ENCODE assay signal across 11 cellular contexts in genomic region chr2:207662203-207662602, GRCh38. TPM values are rescaled to one million over a fixed set of nuclear protein-coding genes. Genes with fewer than 3 reads are reported as not detected.
DNase-seq lines count a peak whose midpoint lies in the region; ATAC-seq and TF ChIP-seq lines count a peak whose summit lies in the region.
"Had no signal": no experiment of that assay in that cellular context is flagged by ENCODE, and none has a peak within 500 bp of the region (broad histone marks: within the 10 kb centered on the region; RNA-seq: fewer than 3 reads in every experiment).

No MANE protein-coding gene starts in this region.

- no peak overlapping the region for H3K27ac ChIP-seq in stomach
- H3K27ac ChIP-seq: cardiac muscle cell had no signal

- intact Hi-C loops in stomach (cut with DNase I; ENCODE audit: low total_unique reads), result no loop called here

- WGBS in stomach, 5 donors, result 70 to 91% (median 77%) methylated on average over 2 of the region's 2 CpGs

- H3K27me3 ChIP-seq in stomach, result no peaks in the 10 kb centered on the region
- H3K27me3 ChIP-seq: cardiac muscle cell had no signal

- peaks cover 21% of the 10 kb centered on the region for H3K4me1 Mint-ChIP-seq in mesothelial cell of epicardium

- H3K9me3 ChIP-seq in stomach, result no peaks in the 10 kb centered on the region

- H3K36me3 Mint-ChIP-seq in mesothelial cell of epicardium, result no peaks in the 10 kb centered on the region

- no peak overlapping the region for H3K4me3 Mint-ChIP-seq in mesothelial cell of epicardium

- H3K4me1 ChIP-seq in stomach, result peaks cover 0 to 9% (median 0%) of the 10 kb centered on the region in 4 donors

- TF ChIP-seq EP300 in stomach (IDR thresholded peaks at IDR 0.05), result no peak

- in situ Hi-C loops in GM18951 (cut with MboI; ENCODE audit: low sequenced_read_pairs, unreplicated experiment), result no loop called here

- TF ChIP-seq POLR2A in GM18951 (IDR thresholded peaks at IDR 0.05; ENCODE audit: extremely low read depth, insufficient read depth, insufficient read length) (peak; percentile 36), stomach (IDR thresholded peaks at IDR 0.05) (no peak)

- no peak overlapping the region for H3K4me3 ChIP-seq in stomach
- H3K4me3 ChIP-seq: cardiac muscle cell, K562 had no signal

- no peaks in the 10 kb centered on the region for H3K36me3 ChIP-seq in stomach
- H3K36me3 ChIP-seq: cardiac muscle cell had no signal

- H3K27ac Mint-ChIP-seq in mesothelial cell of epicardium, result no peak overlapping the region

- TF ChIP-seq CTCF in stomach (IDR thresholded peaks at IDR 0.05), result no peak
- TF ChIP-seq CTCF in mesothelial cell of epicardium (IDR thresholded peaks at IDR 0.05; ENCODE audit: unreplicated experiment), result no peak

- no peaks in the 10 kb centered on the region for H3K27me3 Mint-ChIP-seq in mesothelial cell of epicardium (ENCODE audit: low read depth)

- DNase-seq in CD1c-positive myeloid dendritic cell (ENCODE audit: extremely low spot score), result peak; percentile 89
- DNase-seq in NCI-H69 (lab: John Stamatoyannopoulos, UW), result peak; percentile 6
- no peak for DNase-seq in stomach
- no peak for DNase-seq in NK-92 (lab: John Stamatoyannopoulos, UW; ENCODE audit: unreplicated experiment)
- DNase-seq in GF-D8 (lab: John Stamatoyannopoulos, UW), result no peak
- DNase-seq in mesothelial cell of epicardium (ENCODE audit: low spot score in 2 of 2, unreplicated experiment in 2 of 2), result no peak
- DNase-seq: stimulated activated CD4-positive, alpha-beta T cell treated with anti-CD3 and anti-CD28 coated beads, Interleukin-15, amount 100 ng/mL, for 24 hours had no signal

- ATAC-seq in HG02870 (IDR thresholded peaks at IDR 0.05; ENCODE audit: unreplicated experiment), result peak; percentile 77
- ATAC-seq: K562 had no signal

- no peaks in the 10 kb centered on the region for H3K9me3 Mint-ChIP-seq in mesothelial cell of epicardium

RNA-seq across cellular contexts. Expression of gene METTL21A, which starts 37.0 kb away (rescaled TPM):
- total RNA-seq in stomach (10 to 100 TPM; 13.0 to 42.9 (median 27.5) TPM), mesothelial cell of epicardium (18.6 to 20.8 TPM (median 20.3 TPM) in 3 replicates)
- polyA plus RNA-seq in stomach, result 10 to 100 TPM in 2 of 3 donors, 1 to 10 TPM in 1; 7.4 to 22.9 (median 17.3) TPM

RNA-seq across cellular contexts. Expression of gene CCNYL1, which starts 49.2 kb away (rescaled TPM):
- total RNA-seq in stomach (10 to 100 TPM; 11.1 to 29.8 (median 16.1) TPM), mesothelial cell of epicardium (11.9 to 15.3 TPM (median 15.1 TPM) in 3 replicates)
- polyA plus RNA-seq in stomach, result 10 to 100 TPM in 2 of 3 donors, 1 to 10 TPM in 1; 4.2 to 11.3 (median 10.2) TPM

Comparison
In these comparisons a context has a peak if more than half of its experiments do, and no peak if none do; other contexts are left out.
1. DNase-seq: peak in CD1c-positive myeloid dendritic cell (single experiment) and NCI-H69 (single experiment); none in stomach (single experiment), NK-92 (single experiment), GF-D8 (single experiment) and mesothelial cell of epicardium (0 of 2).